In the genomic region with DNA sequence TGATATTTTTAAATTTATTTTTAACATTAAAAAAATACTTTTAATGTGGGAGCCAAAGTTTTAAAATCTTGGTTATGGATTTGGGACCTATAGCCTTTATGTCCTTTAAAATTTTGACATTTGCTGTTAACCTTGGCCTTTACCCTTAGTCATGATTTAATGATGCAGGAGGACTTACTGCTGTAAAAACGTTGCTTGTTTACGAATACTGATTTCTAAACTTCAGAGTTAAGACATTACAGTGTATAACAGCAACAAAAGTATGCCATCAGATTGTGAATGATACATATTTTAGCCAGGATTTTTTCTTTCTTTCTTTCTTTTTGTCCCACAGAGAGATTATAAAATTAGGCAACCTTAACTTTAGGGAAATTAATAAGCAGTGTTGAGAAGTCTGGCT, we compare ENCODE assay signal across 14 cellular contexts. TPM values are rescaled to one million over a fixed set of nuclear protein-coding genes. Genes with fewer than 3 reads are reported as not detected.
A peak's percentile ranks its signal among the peaks of the same experiment; 100 is the strongest.
DNase-seq lines count a peak whose midpoint lies in the region; ATAC-seq and TF ChIP-seq lines count a peak whose summit lies in the region.
"Had no signal": no experiment of that assay in that cellular context is flagged by ENCODE, and none has a peak within 500 bp of the region (broad histone marks: within the 10 kb centered on the region; RNA-seq: fewer than 3 reads in every experiment).

No MANE protein-coding gene starts in this region.

- intact Hi-C loops in gastrocnemius medialis (cut with DNase I; ENCODE audit: low total_unique reads) = no loop called here

- no peak for TF ChIP-seq POLR2A in gastrocnemius medialis (IDR thresholded peaks at IDR 0.05)

- H4K20me1 ChIP-seq in OCI-LY1 (ENCODE audit: insufficient read depth, low read length) = peaks cover 12% of the 10 kb centered on the region; the same call in 1 of the 2 replicates

- in situ Hi-C loops in gastrocnemius medialis (cut with MboI; ENCODE audit: low sequenced_read_pairs in 4 of 4) = loop anchor here in 2 of 4 donors (10.0 to 25.0 kb wide), 2 partner anchors 57 to 311 kb away; a partner anchor contains a TSS

- WGBS in endodermal cell (ENCODE audit: insufficient coverage in 1 of 2, insufficient read length in 1 of 2), 2 experiments = 80 to 83% methylated on average over 2 of the region's 2 CpGs

- TF ChIP-seq CTCF in OCI-LY1 (IDR thresholded peaks at IDR 0.05; ENCODE audit: low read length) = no peak
- TF ChIP-seq CTCF in endodermal cell (conservative IDR thresholded peaks at IDR 0.05) = no peak
- no peak for TF ChIP-seq CTCF in gastrocnemius medialis (IDR thresholded peaks at IDR 0.05 in 4 of 5, conservative IDR thresholded peaks at IDR 0.05 in 1 of 5)

- H3K36me3 ChIP-seq in OCI-LY1 (ENCODE audit: insufficient read depth, low read length) (peaks cover 93% of the 10 kb centered on the region), endodermal cell (ENCODE audit: control insufficient read depth, insufficient read depth, low read length) (peaks cover 66% of the 10 kb centered on the region), gastrocnemius medialis (peaks cover 0 to 7% of the 10 kb centered on the region in 2 donors)

- no peak for DNase-seq in activated CD8-positive, alpha-beta memory T cell treated with anti-CD3 and anti-CD28 coated beads, Interleukin-2, amount 10 ng/mL, durations not matched to agents 7 days and 5 days
- no peak for DNase-seq in activated CD8-positive, alpha-beta memory T cell treated with anti-CD3 and anti-CD28 coated beads, Interleukin-2, amount 50 U/mL, for 48 hours
- DNase-seq in endodermal cell (no peak), gastrocnemius medialis (no peak), NCI-H146 (lab: John Stamatoyannopoulos, UW) (no peak), caudate nucleus (lab: John Stamatoyannopoulos, UW) (no peak), NCI-H2171 (lab: John Stamatoyannopoulos, UW) (no peak)
- DNase-seq: NCI-H1417 treated with DMSO at 0.1 percent for 48 hours, NCI-H446 treated with DMSO at 0.1 percent for 48 hours, T1000, tibial artery had no signal

- peak overlapping the region; percentile 43 for H3K4me2 ChIP-seq in OCI-LY1 (ENCODE audit: low read length)

- ATAC-seq in activated CD8-positive, alpha-beta memory T cell treated with anti-CD3 and anti-CD28 coated beads, Interleukin-2, amount 10 ng/mL, durations not matched to agents 7 days and 5 days = no peak
- no peak for ATAC-seq in gastrocnemius medialis

- H3K79me2 ChIP-seq in OCI-LY1 (ENCODE audit: insufficient read depth, low read length) = peaks cover 100% of the 10 kb centered on the region

- H3K9ac ChIP-seq in OCI-LY1 (ENCODE audit: low read length) (peak overlapping the region; percentile 6; the same call in 1 of the 2 replicates), endodermal cell (ENCODE audit: extremely low read depth, low read length, poor library complexity, severe bottlenecking) (no peak overlapping the region)
- H3K9ac ChIP-seq: parathyroid adenoma had no signal

- no peaks in the 10 kb centered on the region for H3K9me3 ChIP-seq in OCI-LY1 (ENCODE audit: low read length)
- H3K9me3 ChIP-seq in endodermal cell (ENCODE audit: control insufficient read depth, low read length) = no peaks in the 10 kb centered on the region
- no peaks in the 10 kb centered on the region for H3K9me3 ChIP-seq in gastrocnemius medialis
- H3K9me3 ChIP-seq: ascending aorta, tibial artery had no signal

- CTCF ChIA-PET in activated CD8-positive, alpha-beta memory T cell treated with anti-CD3 and anti-CD28 coated beads, Interleukin-2, amount 10 ng/mL, durations not matched to agents 7 days and 5 days (lab: Charles Lee) = interaction anchor here (0.8 to 2.1 kb wide), 3 partner anchors 9 to 19 kb away, joined by 3 to 12 read pairs (median 3); a partner anchor contains a TSS

- H3K27ac Mint-ChIP-seq in activated CD8-positive, alpha-beta memory T cell treated with anti-CD3 and anti-CD28 coated beads, Interleukin-2, amount 10 ng/mL, durations not matched to agents 7 days and 5 days = peak overlapping the region; percentile 57
- H3K27ac Mint-ChIP-seq in endodermal cell = no peak overlapping the region

- H3K4me3 ChIP-seq in OCI-LY1 (ENCODE audit: low read depth, low read length, poor library complexity, severe bottlenecking) (peak overlapping the region; percentile 16), endodermal cell (ENCODE audit: low read length) (peak overlapping the region; percentile 64), gastrocnemius medialis (no peak overlapping the region)
- H3K4me3 ChIP-seq: ascending aorta, tibial artery had no signal

- H3K27ac ChIP-seq in OCI-LY1 (ENCODE audit: low read depth, low read length, poor library complexity, severe bottlenecking) = peak overlapping the region; percentile 28
- no peak overlapping the region for H3K27ac ChIP-seq in endodermal cell (ENCODE audit: low read depth, low read length)
- peak overlapping the region; percentile 20 to 93 (median 41) for H3K27ac ChIP-seq in gastrocnemius medialis
- H3K27ac ChIP-seq in caudate nucleus (ENCODE audit: low read depth, low read length) = no peak overlapping the region
- H3K27ac ChIP-seq: ascending aorta, parathyroid adenoma, tibial artery had no signal

- H3K27me3 ChIP-seq in OCI-LY1 (ENCODE audit: insufficient read depth, low read length) (no peaks in the 10 kb centered on the region), endodermal cell (ENCODE audit: control insufficient read depth, insufficient read depth, low read length, poor library complexity, severe bottlenecking) (no peaks in the 10 kb centered on the region), gastrocnemius medialis (no peaks in the 10 kb centered on the region)
- H3K27me3 ChIP-seq: ascending aorta, tibial artery had no signal

- H3K4me1 ChIP-seq in OCI-LY1 (ENCODE audit: insufficient read depth, low read length, severe bottlenecking) (peaks cover 93% of the 10 kb centered on the region), endodermal cell (ENCODE audit: control insufficient read depth, insufficient read depth, low read length) (peaks cover 16% of the 10 kb centered on the region), gastrocnemius medialis (peaks cover 79 to 83% of the 10 kb centered on the region in 2 donors)
- H3K4me1 ChIP-seq: parathyroid adenoma had no signal

- no peak overlapping the region for H2AFZ ChIP-seq in OCI-LY1 (ENCODE audit: low read length)
- H2AFZ ChIP-seq: parathyroid adenoma had no signal

- peaks cover 82% of the 10 kb centered on the region for H3K4me1 Mint-ChIP-seq in activated CD8-positive, alpha-beta memory T cell treated with anti-CD3 and anti-CD28 coated beads, Interleukin-2, amount 10 ng/mL, durations not matched to agents 7 days and 5 days
- H3K4me1 Mint-ChIP-seq in endodermal cell = peaks cover 41% of the 10 kb centered on the region

- peak overlapping the region; percentile 44 for H3K4me3 Mint-ChIP-seq in activated CD8-positive, alpha-beta memory T cell treated with anti-CD3 and anti-CD28 coated beads, Interleukin-2, amount 10 ng/mL, durations not matched to agents 7 days and 5 days
- no peak overlapping the region for H3K4me3 Mint-ChIP-seq in endodermal cell

- H3F3A ChIP-seq in OCI-LY1 (ENCODE audit: insufficient read depth, low read length) = no peaks in the 10 kb centered on the region

- H3K9me2 ChIP-seq in OCI-LY1 (ENCODE audit: low read depth, low read length) = no peaks in the 10 kb centered on the region

- no peaks in the 10 kb centered on the region for H3K27me3 Mint-ChIP-seq in activated CD8-positive, alpha-beta memory T cell treated with anti-CD3 and anti-CD28 coated beads, Interleukin-2, amount 10 ng/mL, durations not matched to agents 7 days and 5 days
- no peaks in the 10 kb centered on the region for H3K27me3 Mint-ChIP-seq in endodermal cell (ENCODE audit: insufficient read depth)

- no peaks in the 10 kb centered on the region for H3K9me3 Mint-ChIP-seq in activated CD8-positive, alpha-beta memory T cell treated with anti-CD3 and anti-CD28 coated beads, Interleukin-2, amount 10 ng/mL, durations not matched to agents 7 days and 5 days (ENCODE audit: low read depth)
- no peaks in the 10 kb centered on the region for H3K9me3 Mint-ChIP-seq in endodermal cell

- H3K36me3 Mint-ChIP-seq in activated CD8-positive, alpha-beta memory T cell treated with anti-CD3 and anti-CD28 coated beads, Interleukin-2, amount 10 ng/mL, durations not matched to agents 7 days and 5 days = peaks cover 68% of the 10 kb centered on the region
- peaks cover 19% of the 10 kb centered on the region for H3K36me3 Mint-ChIP-seq in endodermal cell (ENCODE audit: low read depth)

RNA-seq across cellular contexts. Expression of a gene that starts 8.9 kb away (rescaled TPM):
- total RNA-seq in activated CD8-positive, alpha-beta memory T cell treated with anti-CD3 and anti-CD28 coated beads, Interleukin-2, amount 10 ng/mL, durations not matched to agents 7 days and 5 days = 100 to 1,000 TPM in 1 of 2 experiments, 10 to 100 TPM in 1; 76.5 to 122 TPM
- total RNA-seq in endodermal cell (10 to 100 TPM; 42.0 to 54.2 TPM), gastrocnemius medialis (10 to 100 TPM; 27.8 to 44.9 (median 30.2) TPM)
- 13.5 TPM for polyA plus RNA-seq in endodermal cell (2013, experiment 1 of 2)
- polyA plus RNA-seq in endodermal cell (2013, experiment 2 of 2) = 15.3 TPM

RNA-seq across cellular contexts. Expression of a gene that starts 42.8 kb away (rescaled TPM):
- under 1 TPM; 0.14 to 0.23 TPM for total RNA-seq in activated CD8-positive, alpha-beta memory T cell treated with anti-CD3 and anti-CD28 coated beads, Interleukin-2, amount 10 ng/mL, durations not matched to agents 7 days and 5 days
- total RNA-seq in endodermal cell (under 1 TPM; 0.55 to 0.86 TPM), gastrocnemius medialis (1 to 10 TPM; 1.2 to 3.5 (median 2.9) TPM)
- polyA plus RNA-seq in endodermal cell (2013, experiment 1 of 2) = 2.4 TPM
- polyA plus RNA-seq in endodermal cell (2013, experiment 2 of 2) = 2.5 TPM

RNA-seq across cellular contexts. Expression of a gene that starts 59.4 kb away (rescaled TPM):
- total RNA-seq in activated CD8-positive, alpha-beta memory T cell treated with anti-CD3 and anti-CD28 coated beads, Interleukin-2, amount 10 ng/mL, durations not matched to agents 7 days and 5 days = 100 to 1,000 TPM; 109 to 130 TPM
- 100 to 1,000 TPM; 104 to 132 TPM for total RNA-seq in endodermal cell
- polyA plus RNA-seq in endodermal cell (2013, experiment 1 of 2) = 157 TPM
- polyA plus RNA-seq in endodermal cell (2013, experiment 2 of 2) = 145 TPM
- total RNA-seq in gastrocnemius medialis = 100 to 1,000 TPM; 116 to 203 (median 153) TPM

Comparison
In these comparisons a context has a peak if more than half of its experiments do, and no peak if none do; other contexts are left out.
1. H3K27ac ChIP-seq: peak in OCI-LY1 (single experiment) and gastrocnemius medialis (4 of 4); none in endodermal cell (single experiment) and caudate nucleus (single experiment).
2. H3K4me3 ChIP-seq: peak in OCI-LY1 (single experiment) and endodermal cell (single experiment); none in gastrocnemius medialis (0 of 4).